Comparison of ENCODE assay signal across 9 cellular contexts in the genomic region with DNA sequence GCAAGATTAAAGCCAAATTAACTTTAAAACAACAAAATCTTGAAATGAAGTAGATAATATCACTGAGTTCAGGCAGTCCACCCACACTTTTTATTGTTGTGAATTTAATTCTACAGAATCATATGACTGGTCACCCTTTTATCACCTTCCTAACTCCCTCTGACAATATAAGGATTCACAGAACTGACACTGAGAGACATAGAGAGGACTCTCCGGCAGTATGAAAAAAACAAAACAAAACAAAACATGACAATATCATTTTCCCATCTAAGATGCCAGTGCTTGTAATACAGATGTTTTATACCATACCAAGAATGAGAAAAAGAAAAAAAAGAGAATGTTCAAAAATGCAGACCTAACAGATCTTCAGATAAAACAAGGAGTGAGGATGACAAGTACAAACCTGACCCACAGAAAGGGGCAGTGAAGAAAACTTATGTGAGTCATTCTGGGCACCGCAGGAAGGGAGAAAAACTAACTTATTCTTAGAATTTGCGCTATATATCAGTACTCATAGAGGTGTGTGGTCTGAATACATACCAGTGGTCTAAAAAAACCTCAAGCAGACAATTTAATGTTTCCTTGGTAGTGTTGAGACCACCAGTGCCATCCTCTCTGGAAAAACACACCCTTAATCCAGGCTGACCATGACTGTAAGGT.
DNase-seq lines count a peak whose midpoint lies in the region; ATAC-seq, FAIRE-seq and TF ChIP-seq lines count a peak whose summit lies in the region.
"Had no signal": no experiment of that assay in that cellular context is flagged by ENCODE, and none has a peak within 500 bp of the region (broad histone marks: within the 10 kb centered on the region; RNA-seq: fewer than 3 reads in every experiment).

No MANE protein-coding gene starts in this region.

- peak; percentile 2 for DNase-seq in GM18507 (ENCODE audit: extremely low spot score, insufficient read length, low read depth)
- DNase-seq in SJSA1 (ENCODE audit: low read depth in 1 of 2, low spot score in 2 of 2), result peak in 1 of 2 experiments; percentile 69
- DNase-seq in fibroblast of pulmonary artery (ENCODE audit: low read depth), result peak; percentile 9
- no peak for DNase-seq in vagina (ENCODE audit: extremely low spot score in 2 of 2)
- no peak for DNase-seq in NCI-H146 treated with DMSO at 0.1 percent for 48 hours (lab: John Stamatoyannopoulos, UW; ENCODE audit: unreplicated experiment)
- no peak for DNase-seq in HT-29 (ENCODE audit: low spot score)
- no peak for DNase-seq in small intestine
- DNase-seq: cortex of kidney had no signal

- peak; percentile 86 for ATAC-seq in HG02588 (IDR thresholded peaks at IDR 0.05; ENCODE audit: unreplicated experiment)

- H3K27me3 ChIP-seq in SJSA1 (replicated peaks) (no peaks in the 10 kb centered on the region), vagina (no peaks in the 10 kb centered on the region), small intestine (ENCODE audit: control insufficient read depth in 2 of 2, insufficient read depth in 2 of 2, low read length in 2 of 2) (no peaks in the 10 kb centered on the region)

- peak overlapping the region; percentile 12; the same call in 1 of the 2 replicates for H3K27ac ChIP-seq in SJSA1
- no peak overlapping the region for H3K27ac ChIP-seq in vagina
- no peak overlapping the region for H3K27ac ChIP-seq in small intestine (ENCODE audit: low read depth in 1 of 2, low read length in 1 of 2)

- H3K4me3 ChIP-seq in SJSA1 (no peak overlapping the region), fibroblast of pulmonary artery (replicated peaks; ENCODE audit: low read depth, low read length) (no peak overlapping the region), vagina (no peak overlapping the region), small intestine (ENCODE audit: low read depth in 1 of 2, low read length in 2 of 2) (no peak overlapping the region)

- TF ChIP-seq POLR2A in vagina (IDR thresholded peaks at IDR 0.05), result no peak

- 77 to 83% (median 81%) methylated on average over 3 of the region's 3 CpGs for WGBS in small intestine, 3 donors

- intact Hi-C loops in vagina (cut with DNase I), result no loop called here

- FAIRE-seq in GM18507 (lab: Jason Lieb, UNC), result no peak
- no peak for FAIRE-seq in small intestine (lab: Jason Lieb, UNC)

- no peaks in the 10 kb centered on the region for H3K9me3 ChIP-seq in SJSA1 (replicated peaks)
- no peaks in the 10 kb centered on the region for H3K9me3 ChIP-seq in vagina
- no peaks in the 10 kb centered on the region for H3K9me3 ChIP-seq in small intestine (ENCODE audit: control insufficient read depth, low read depth)

- no peaks in the 10 kb centered on the region; the same call in 1 of the 2 replicates for H3K36me3 ChIP-seq in SJSA1
- H3K36me3 ChIP-seq in vagina, result no peaks in the 10 kb centered on the region
- H3K36me3 ChIP-seq in small intestine (ENCODE audit: control insufficient read depth in 2 of 2, insufficient read depth in 2 of 2, low read length in 2 of 2), result peaks cover 0 to 1% of the 10 kb centered on the region in 2 donors

- H3K4me1 ChIP-seq in SJSA1 (replicated peaks) (peaks cover 12% of the 10 kb centered on the region), vagina (peaks cover 6% of the 10 kb centered on the region), small intestine (ENCODE audit: control insufficient read depth in 2 of 2, insufficient read depth in 1 of 2, low read depth in 1 of 2, low read length in 1 of 2) (no peaks in the 10 kb centered on the region)

- no peak for TF ChIP-seq CTCF in fibroblast of pulmonary artery (IDR thresholded peaks at IDR 0.05; ENCODE audit: low read length, missing control alignments)
- no peak for TF ChIP-seq CTCF in vagina (IDR thresholded peaks at IDR 0.05)

Comparison
In these comparisons a context has a peak if more than half of its experiments do, and no peak if none do; other contexts are left out.
1. DNase-seq: peak in GM18507 (single experiment) and fibroblast of pulmonary artery (single experiment); none in vagina (0 of 2), NCI-H146 treated with DMSO at 0.1 percent for 48 hours (single experiment), HT-29 (single experiment) and small intestine (single experiment).